In the genomic region with DNA sequence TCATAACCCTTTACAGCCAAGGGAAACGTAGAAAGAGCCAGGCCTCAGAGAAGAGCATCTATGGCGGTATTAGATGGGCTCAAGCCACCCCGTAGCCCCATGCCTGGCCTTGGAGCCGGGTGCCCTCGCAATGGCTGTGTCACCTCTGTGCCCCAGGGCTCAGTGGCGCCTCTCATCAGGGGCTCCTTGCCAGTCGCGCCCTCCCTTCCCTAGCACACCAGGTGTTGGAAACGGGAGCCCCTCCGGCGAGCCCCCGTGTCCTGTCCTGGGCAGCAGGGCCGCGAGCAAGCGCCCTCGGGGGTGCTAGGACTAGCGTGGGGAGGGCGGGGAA, we compare ENCODE assay signal across 9 cellular contexts. TPM values are rescaled to one million over a fixed set of nuclear protein-coding genes. Genes with fewer than 3 reads are reported as not detected.
DNase-seq lines count a peak whose midpoint lies in the region; ATAC-seq and TF ChIP-seq lines count a peak whose summit lies in the region.
"Had no signal": no experiment of that assay in that cellular context is flagged by ENCODE, and none has a peak within 500 bp of the region (broad histone marks: within the 10 kb centered on the region; RNA-seq: fewer than 3 reads in every experiment).

No MANE protein-coding gene starts in this region.

- H3K9me3 ChIP-seq in breast epithelium (peaks cover 48 to 52% of the 10 kb centered on the region in 2 donors), uterus (peaks cover 4 to 23% of the 10 kb centered on the region in 2 donors)

- H2BK120ac ChIP-seq in mesendoderm (ENCODE audit: low read depth, low read length): no peak overlapping the region

- ATAC-seq in HG02970 (IDR thresholded peaks at IDR 0.05; ENCODE audit: low FRiP score, unreplicated experiment) (peak; percentile 19), HG03432 (IDR thresholded peaks at IDR 0.05; ENCODE audit: unreplicated experiment) (no peak)

- peaks cover 17% of the 10 kb centered on the region for H3K36me3 ChIP-seq in breast epithelium
- H3K36me3 ChIP-seq in mesendoderm (ENCODE audit: control insufficient read depth, insufficient read depth, low read length): peaks cover 3% of the 10 kb centered on the region
- H3K36me3 ChIP-seq in uterus: no peaks in the 10 kb centered on the region

- no peak overlapping the region for H2AK5ac ChIP-seq in mesendoderm (ENCODE audit: low read length)

- no CpG with 5 or more reads among the region's 18 CpGs for WGBS in mesendoderm (ENCODE audit: extremely low coverage, insufficient coverage, low lambda C conversion rate)

- no peak overlapping the region for H2BK5ac ChIP-seq in mesendoderm (ENCODE audit: low read length)

- H3K4me3 ChIP-seq in AG09309 (ENCODE audit: control insufficient read depth, low read depth, low read length) (peak overlapping the region; percentile 98), breast epithelium (peak overlapping the region; percentile 86 to 95 (median 86)), mesendoderm (ENCODE audit: low read length) (peak overlapping the region; percentile 93), uterus (peak overlapping the region; percentile 76 to 79)

- H3K56ac ChIP-seq in mesendoderm (ENCODE audit: low read length): peak overlapping the region; percentile 96

- H2BK15ac ChIP-seq in mesendoderm (replicated peaks; ENCODE audit: low read depth): no peak overlapping the region

- H3K9ac ChIP-seq in mesendoderm (ENCODE audit: low read length): peak overlapping the region; percentile 82

- H4K5ac ChIP-seq in mesendoderm (ENCODE audit: low read length): no peak overlapping the region

- TF ChIP-seq POLR2A in breast epithelium (IDR thresholded peaks at IDR 0.05) (no peak), uterus (IDR thresholded peaks at IDR 0.05) (no peak)

- H3K27me3 ChIP-seq in breast epithelium (no peaks in the 10 kb centered on the region), mesendoderm (ENCODE audit: insufficient read depth, low read length, poor library complexity) (no peaks in the 10 kb centered on the region), uterus (no peaks in the 10 kb centered on the region)

- intact Hi-C loops in breast epithelium (cut with DNase I; ENCODE audit: low total_unique reads): no loop called here
- intact Hi-C loops in uterus (cut with DNase I; ENCODE audit: low total_unique reads): no loop called here

- H3K18ac ChIP-seq in mesendoderm (ENCODE audit: low read length): no peak overlapping the region

- no peak for TF ChIP-seq CTCF in AG09309 (IDR thresholded peaks at IDR 0.05; ENCODE audit: control insufficient read depth, insufficient read depth, low read depth, low read length, missing control alignments)
- TF ChIP-seq CTCF in breast epithelium (IDR thresholded peaks at IDR 0.05): no peak
- TF ChIP-seq CTCF in uterus (IDR thresholded peaks at IDR 0.05): no peak

- DNase-seq in AG09309 (ENCODE audit: low read depth): no peak
- DNase-seq in breast epithelium (ENCODE audit: low spot score in 2 of 2): no peak
- DNase-seq in mesendoderm: no peak
- DNase-seq in uterus: no peak
- DNase-seq in cerebellum (ENCODE audit: low spot score): no peak
- no peak for DNase-seq in NAMALWA (ENCODE audit: low spot score)

- H4K8ac ChIP-seq in mesendoderm (ENCODE audit: low read depth, low read length): no peak overlapping the region

- H3K4ac ChIP-seq in mesendoderm (ENCODE audit: low read depth, low read length): no peak overlapping the region

- H3K79me1 ChIP-seq in mesendoderm (ENCODE audit: low read length): peaks cover 36% of the 10 kb centered on the region

- H3K27ac ChIP-seq in breast epithelium (peak overlapping the region; percentile 85 to 90), mesendoderm (ENCODE audit: low read depth, low read length) (no peak overlapping the region), uterus (peak overlapping the region; percentile 62 to 74)

- H3K4me1 ChIP-seq in breast epithelium (no peaks in the 10 kb centered on the region), mesendoderm (ENCODE audit: control insufficient read depth, low read depth, low read length) (peaks cover 8% of the 10 kb centered on the region), uterus (no peaks in the 10 kb centered on the region)

- H3K4me2 ChIP-seq in mesendoderm (ENCODE audit: low read length): peak overlapping the region; percentile 74

- H3K23ac ChIP-seq in mesendoderm (ENCODE audit: low read length): no peak overlapping the region

- H3K79me2 ChIP-seq in mesendoderm (ENCODE audit: control insufficient read depth, insufficient read depth, low read length): peaks cover 45% of the 10 kb centered on the region

RNA-seq across cellular contexts. Expression of a gene that starts 0.5 kb away (rescaled TPM):
- total RNA-seq in breast epithelium (1 to 10 TPM; 4.6 to 7.5 (median 7.3) TPM), uterus (10 to 100 TPM in 2 of 4 donors, 1 to 10 TPM in 1, under 1 TPM in 1; 0.51 to 12.0 (median 6.9) TPM), cerebellum (12.4 TPM)
- 7.7 TPM for polyA plus RNA-seq in mesendoderm (2013, experiment 1 of 2)
- 7.7 TPM for polyA plus RNA-seq in mesendoderm (2013, experiment 2 of 2)

RNA-seq across cellular contexts. Expression of a gene that starts 11.9 kb away (rescaled TPM):
- total RNA-seq in breast epithelium: 1 to 10 TPM; 3.2 to 8.9 (median 5.9) TPM
- polyA plus RNA-seq in mesendoderm (2013, experiment 1 of 2): 4.5 TPM
- polyA plus RNA-seq in mesendoderm (2013, experiment 2 of 2): 4.9 TPM
- 10 to 100 TPM in 2 of 4 donors, 1 to 10 TPM in 1, under 1 TPM in 1; 0.29 to 15.8 (median 9.8) TPM for total RNA-seq in uterus
- 39.0 TPM for total RNA-seq in cerebellum

RNA-seq across cellular contexts. Expression of a gene that starts 27.3 kb away (rescaled TPM):
- total RNA-seq in breast epithelium (1 to 10 TPM in 1 of 3 donors, under 1 TPM in 2; 0.44 to 3.3 (median 0.80) TPM), uterus (1 to 10 TPM in 1 of 4 donors, not detected in 3; 2.7 TPM), cerebellum (0.45 TPM)
- 0.62 TPM for polyA plus RNA-seq in mesendoderm (2013, experiment 1 of 2)
- polyA plus RNA-seq in mesendoderm (2013, experiment 2 of 2): 0.43 TPM
- total RNA-seq: glomerular endothelial cell had no signal

RNA-seq across cellular contexts. Expression of a gene that starts 30.7 kb away (rescaled TPM):
- 10 to 100 TPM; 10.1 to 28.7 (median 14.4) TPM for total RNA-seq in breast epithelium
- polyA plus RNA-seq in mesendoderm (2013, experiment 1 of 2): 5.0 TPM
- polyA plus RNA-seq in mesendoderm (2013, experiment 2 of 2): 4.9 TPM
- 10 to 100 TPM; 15.0 to 50.1 (median 20.7) TPM for total RNA-seq in uterus
- total RNA-seq in cerebellum: 43.4 TPM

RNA-seq across cellular contexts. Expression of a gene that starts 55.6 kb away (rescaled TPM):
- total RNA-seq in breast epithelium (10 to 100 TPM; 12.0 to 46.5 (median 21.6) TPM), uterus (10 to 100 TPM in 3 of 4 donors, 1 to 10 TPM in 1; 5.6 to 61.7 (median 30.4) TPM), cerebellum (55.9 TPM)
- 7.3 TPM for polyA plus RNA-seq in mesendoderm (2013, experiment 1 of 2)
- polyA plus RNA-seq in mesendoderm (2013, experiment 2 of 2): 7.6 TPM
